Comparison of ENCODE assay signal across 9 cellular contexts in the genomic region with DNA sequence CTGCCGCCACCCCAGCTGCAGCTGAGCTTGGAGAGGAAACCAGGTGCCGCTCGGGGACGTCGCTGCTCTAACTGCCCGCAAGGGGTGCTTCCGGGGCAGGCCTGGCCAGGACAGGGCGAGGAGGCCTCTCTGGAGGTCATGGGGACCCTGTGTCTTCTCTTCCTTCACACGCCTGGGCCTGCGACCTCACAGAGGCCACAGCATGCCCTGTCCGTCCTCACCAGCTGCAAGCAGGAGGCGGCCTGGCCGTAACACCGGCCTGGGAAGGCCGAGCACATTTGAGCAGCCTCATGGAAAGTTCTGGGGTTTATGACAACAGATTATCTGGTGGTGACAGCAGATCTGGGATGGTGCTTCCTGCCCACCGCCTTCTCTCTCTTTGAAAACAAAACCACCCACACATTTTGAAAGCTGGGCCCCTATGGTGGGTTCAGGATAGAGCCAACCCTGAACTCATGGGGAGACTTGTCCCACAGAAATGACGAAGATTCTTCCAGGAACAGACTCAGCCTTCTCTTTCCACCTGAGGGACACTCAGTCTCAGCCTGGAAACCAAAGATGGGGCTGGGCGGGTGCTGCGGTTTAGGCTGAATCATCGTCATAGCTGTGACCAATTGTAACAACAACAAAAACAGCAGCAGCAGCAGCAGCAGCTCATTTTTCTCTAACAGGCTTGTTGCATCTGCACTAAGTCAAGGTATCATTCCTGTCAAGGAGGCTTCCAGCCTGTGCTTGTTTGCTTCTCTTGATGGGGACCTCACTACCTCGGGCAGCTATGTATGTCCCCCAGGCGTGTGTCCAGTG.
A peak's percentile ranks its signal among the peaks of the same experiment; 100 is the strongest.
DNase-seq lines count a peak whose midpoint lies in the region; ATAC-seq, FAIRE-seq and TF ChIP-seq lines count a peak whose summit lies in the region.
"Had no signal": no experiment of that assay in that cellular context is flagged by ENCODE, and none has a peak within 500 bp of the region (broad histone marks: within the 10 kb centered on the region; RNA-seq: fewer than 3 reads in every experiment).

No MANE protein-coding gene starts in this region.

- H2BK5ac ChIP-seq in IMR-90 (ENCODE audit: low read depth, low read length, poor library complexity, severe bottlenecking) (no peak overlapping the region), H1 (ENCODE audit: low read depth, low read length) (no peak overlapping the region)

- H3K4me3 ChIP-seq in IMR-90 (ENCODE audit: insufficient read depth, low read depth, low read length): no peak overlapping the region
- no peak overlapping the region for H3K4me3 ChIP-seq in H1 (ENCODE audit: extremely low read depth in 1 of 4, insufficient read depth in 2 of 4, low read depth in 3 of 4, low read length in 4 of 4)

- H4K20me1 ChIP-seq in IMR-90 (ENCODE audit: insufficient read depth, low read length) (peaks cover 11% of the 10 kb centered on the region; the same call in 1 of the 2 replicates), H1 (replicated peaks in 1 of 2; ENCODE audit: control insufficient read depth in 1 of 2, insufficient read depth in 2 of 2, low read length in 2 of 2) (no peaks in the 10 kb centered on the region)

- TF ChIP-seq RAD21 in IMR-90 (IDR thresholded peaks at IDR 0.05; ENCODE audit: low read length) (no peak), H1 (IDR thresholded peaks at IDR 0.05 in 1 of 2, conservative IDR thresholded peaks at IDR 0.05 in 1 of 2; ENCODE audit: low read depth in 2 of 2, low read length in 2 of 2) (no peak)

- 82% methylated on average over 13 of the region's 22 CpGs; no CpG with 5 or more reads in 1 of the 2 experiments for WGBS in IMR-90 (ENCODE audit: extremely low coverage in 2 of 2, insufficient read length in 1 of 2), 2 experiments
- WGBS in H1 (ENCODE audit: extremely low coverage in 1 of 2, insufficient coverage in 1 of 2, insufficient read length in 1 of 2, insufficient replicate concordance in 2 of 2, low coverage in 1 of 2, low lambda C conversion rate in 2 of 2, missing lambda C conversion rate in 1 of 2), 2 experiments: 85% methylated on average over 21 of the region's 22 CpGs; no CpG with 5 or more reads in 1 of the 2 experiments

- H2BK12ac ChIP-seq in H1 (ENCODE audit: low read depth, low read length): peak overlapping the region; percentile 17; the same call in 1 of the 2 replicates

- no peak overlapping the region for H3K56ac ChIP-seq in IMR-90 (ENCODE audit: extremely low read depth, insufficient read depth, low read length)
- H3K56ac ChIP-seq in H1 (replicated peaks; ENCODE audit: insufficient read length, low read depth, low read length): no peak overlapping the region

- TF ChIP-seq CTCF in IMR-90 (conservative IDR thresholded peaks at IDR 0.05; ENCODE audit: low read depth, low read length) (no peak), H1 (IDR thresholded peaks at IDR 0.05; ENCODE audit: control extremely low read depth in 1 of 3, insufficient read depth in 1 of 3, low read depth in 1 of 3, low read length in 3 of 3) (no peak), GM20000 (IDR thresholded peaks at IDR 0.05; ENCODE audit: extremely low read depth, missing control alignments) (no peak)

- H2AK5ac ChIP-seq in IMR-90 (ENCODE audit: low read depth, low read length): no peak overlapping the region
- H2AK5ac ChIP-seq in H1 (ENCODE audit: low read depth, low read length): no peak overlapping the region

- H3K23me2 ChIP-seq in H1 (ENCODE audit: low read depth, low read length): no peaks in the 10 kb centered on the region

- TF ChIP-seq EP300 in H1 (IDR thresholded peaks at IDR 0.05; ENCODE audit: borderline replicate concordance in 1 of 2, low read depth in 2 of 2, low read length in 2 of 2): no peak

- H3K14ac ChIP-seq in IMR-90 (replicated peaks; ENCODE audit: low read depth, low read length): no peak overlapping the region
- no peak overlapping the region for H3K14ac ChIP-seq in H1 (ENCODE audit: insufficient read length)

- POLR2A ChIA-PET in IMR-90 (lab: Charles Lee; ENCODE audit: unreplicated experiment) (no interaction called here), H1 (lab: Charles Lee; ENCODE audit: partially characterized antibody) (interaction anchor here (1.0 kb wide), 1 partner anchor 85 kb away, joined by 3 read pairs; no protein-coding TSS in a partner anchor)

- H3K36me3 ChIP-seq in IMR-90 (ENCODE audit: control insufficient read depth, insufficient read depth, low read length) (no peaks in the 10 kb centered on the region), H1 (ENCODE audit: control insufficient read depth in 2 of 4, insufficient read depth in 4 of 4, low read length in 3 of 4) (no peaks in the 10 kb centered on the region)

- H3K27ac ChIP-seq in IMR-90 (ENCODE audit: insufficient read depth, low read length) (no peak overlapping the region), H1 (ENCODE audit: low read depth, low read length) (no peak overlapping the region)

- peak overlapping the region; percentile 17 for H2AFZ ChIP-seq in IMR-90 (replicated peaks; ENCODE audit: low read length, poor library complexity)
- H2AFZ ChIP-seq in H1 (ENCODE audit: low read length): no peak overlapping the region

- dilution Hi-C loops in IMR-90 (cut with HindIII; ENCODE audit: low sequenced_read_pairs, unreplicated experiment): no loop called here

- H2BK20ac ChIP-seq in IMR-90 (ENCODE audit: low read depth, low read length) (no peak overlapping the region), H1 (ENCODE audit: low read length) (no peak overlapping the region)

- H3K9me3 ChIP-seq in IMR-90 (ENCODE audit: control insufficient read depth, insufficient read depth, low read length) (no peaks in the 10 kb centered on the region), H1 (ENCODE audit: insufficient read depth in 2 of 2, low read depth in 1 of 2, low read length in 1 of 2) (no peaks in the 10 kb centered on the region)

- H3K18ac ChIP-seq in IMR-90 (ENCODE audit: low read depth, low read length) (no peak overlapping the region), H1 (ENCODE audit: extremely low read depth, low read length) (no peak overlapping the region)

- H3K23ac ChIP-seq in IMR-90 (ENCODE audit: low read depth, low read length): no peak overlapping the region
- H3K23ac ChIP-seq in H1 (ENCODE audit: insufficient read length): no peak overlapping the region

- DNase-seq in IMR-90: peak; percentile 65
- peak; percentile 32 for DNase-seq in activated CD4-positive, alpha-beta T cell treated with anti-CD3 and anti-CD28 coated beads, Interleukin-2, amount 50 U/mL, for 1 hour
- no peak for DNase-seq in H1 (ENCODE audit: low read depth in 1 of 2, low spot score in 2 of 2)
- DNase-seq in stimulated activated CD4-positive, alpha-beta T cell treated with anti-CD3 and anti-CD28 coated beads, TNF-alpha, amount 100 ng/mL, for 24 hours (ENCODE audit: low read depth in 3 of 3): peak in 2 of 3 experiments; percentile 12 to 57
- no peak for DNase-seq in GM20000 (ENCODE audit: low spot score)
- DNase-seq in NCI-H2081 (lab: John Stamatoyannopoulos, UW): no peak
- DNase-seq in DMS153 (lab: John Stamatoyannopoulos, UW): no peak
- DNase-seq: naive B cell had no signal

- H3K79me1 ChIP-seq in IMR-90 (ENCODE audit: low read depth in 1 of 2, low read length in 2 of 2) (no peaks in the 10 kb centered on the region), H1 (ENCODE audit: low read depth, low read length) (no peaks in the 10 kb centered on the region)

- TF ChIP-seq POLR2A in IMR-90 (IDR thresholded peaks at IDR 0.05; ENCODE audit: low read depth, low read length) (no peak), H1 (IDR thresholded peaks at IDR 0.05; ENCODE audit: control extremely low read depth in 1 of 2, low read depth in 2 of 2, low read length in 2 of 2) (no peak)

- intact Hi-C loops in IMR-90 (cut with micrococcal nuclease): no loop called here

- H4K91ac ChIP-seq in IMR-90 (ENCODE audit: insufficient read depth, low read depth, low read length) (no peak overlapping the region), H1 (replicated peaks; ENCODE audit: insufficient read length, low read length) (no peak overlapping the region)

- no peak overlapping the region for H4K5ac ChIP-seq in IMR-90 (ENCODE audit: low read depth, low read length)
- H4K5ac ChIP-seq in H1 (ENCODE audit: insufficient read length, low read depth, low read length): no peak overlapping the region

- no TSS peak for BruUV-seq in IMR-90 (replicated peaks; lab: Mats Ljungman, UMichigan)

- H2AK9ac ChIP-seq in IMR-90 (replicated peaks; ENCODE audit: low read depth, low read length, poor library complexity): peak overlapping the region; percentile 66

- H3K9me1 ChIP-seq in IMR-90 (ENCODE audit: insufficient read depth, low read length): no peaks in the 10 kb centered on the region

- H3K27me3 ChIP-seq in IMR-90 (ENCODE audit: control insufficient read depth, insufficient read depth, low read length) (peaks cover 52% of the 10 kb centered on the region), H1 (replicated peaks in 1 of 4; ENCODE audit: control insufficient read depth in 3 of 4, extremely low read depth in 1 of 4, insufficient read depth in 3 of 4, low read length in 3 of 4) (no peaks in the 10 kb centered on the region)

- H3K4me1 ChIP-seq in IMR-90 (ENCODE audit: control insufficient read depth, insufficient read depth, low read length): no peaks in the 10 kb centered on the region
- H3K4me1 ChIP-seq in H1 (replicated peaks in 1 of 4; ENCODE audit: control insufficient read depth in 3 of 4, insufficient read depth in 4 of 4, low read length in 3 of 4): peaks cover 0 to 3% (median 0%) of the 10 kb centered on the region in 4 experiments; a peak in 2 of 7 replicates

- FAIRE-seq in H1 (lab: Jason Lieb, UNC): no peak

- ATAC-seq in IMR-90 (ENCODE audit: low read depth): peak; percentile 65
- ATAC-seq in HG02678 (IDR thresholded peaks at IDR 0.05; ENCODE audit: unreplicated experiment): no peak

- H3K9ac ChIP-seq in IMR-90 (ENCODE audit: low read depth, low read length) (no peak overlapping the region), H1 (replicated peaks in 1 of 4; ENCODE audit: extremely low read depth in 1 of 4, low read depth in 3 of 4, low read length in 3 of 4) (no peak overlapping the region)

- CTCF ChIA-PET in IMR-90 (lab: Yijun Ruan, JAX) (interaction anchor here (0.8 kb wide), 2 partner anchors 14 to 297 kb away, joined by 3 read pairs; no protein-coding TSS in a partner anchor), H1 (lab: Charles Lee; ENCODE audit: partially characterized antibody) (interaction anchor here (0.6 to 3.7 kb wide), 20 partner anchors 8 to 423 kb away, joined by 3 to 20 read pairs (median 3); no protein-coding TSS in a partner anchor)

- no peak overlapping the region for H3K4ac ChIP-seq in IMR-90 (ENCODE audit: low read depth, low read length)
- H3K4ac ChIP-seq in H1 (replicated peaks; ENCODE audit: insufficient read length, low read depth, low read length): no peak overlapping the region

- H4K8ac ChIP-seq in IMR-90 (ENCODE audit: low read depth in 2 of 2, low read length in 2 of 2): no peak overlapping the region
- no peak overlapping the region for H4K8ac ChIP-seq in H1 (ENCODE audit: extremely low read depth, insufficient read depth, low read length)

- H3K4me2 ChIP-seq in IMR-90 (ENCODE audit: low read depth, low read length) (no peak overlapping the region), H1 (ENCODE audit: insufficient read depth in 1 of 2, low read depth in 2 of 2, low read length in 2 of 2) (no peak overlapping the region)

- H3K79me2 ChIP-seq in H1 (ENCODE audit: control insufficient read depth in 1 of 2, insufficient read depth in 2 of 2, low read length in 2 of 2): no peaks in the 10 kb centered on the region

- H2BK120ac ChIP-seq in IMR-90 (ENCODE audit: low read depth, low read length): no peak overlapping the region
- H2BK120ac ChIP-seq in H1 (replicated peaks; ENCODE audit: low read depth, low read length): no peak overlapping the region

- in situ Hi-C loops in IMR-90 (cut with MboI; ENCODE audit: low sequenced_read_pairs): no loop called here

- no peak overlapping the region for H2BK15ac ChIP-seq in IMR-90 (ENCODE audit: low read depth, low read length)
- H2BK15ac ChIP-seq in H1 (ENCODE audit: low read length): no peak overlapping the region

Comparison
In these comparisons a context has a peak if more than half of its experiments do, and no peak if none do; other contexts are left out.
1. DNase-seq: peak in IMR-90 (single experiment), activated CD4-positive, alpha-beta T cell treated with anti-CD3 and anti-CD28 coated beads, Interleukin-2, amount 50 U/mL, for 1 hour (single experiment) and stimulated activated CD4-positive, alpha-beta T cell treated with anti-CD3 and anti-CD28 coated beads, TNF-alpha, amount 100 ng/mL, for 24 hours (2 of 3); none in H1 (0 of 2), GM20000 (single experiment), NCI-H2081 (0 of 2) and DMS153 (single experiment).